Comparison of ENCODE assay signal across 18 cellular contexts in the genomic region with DNA sequence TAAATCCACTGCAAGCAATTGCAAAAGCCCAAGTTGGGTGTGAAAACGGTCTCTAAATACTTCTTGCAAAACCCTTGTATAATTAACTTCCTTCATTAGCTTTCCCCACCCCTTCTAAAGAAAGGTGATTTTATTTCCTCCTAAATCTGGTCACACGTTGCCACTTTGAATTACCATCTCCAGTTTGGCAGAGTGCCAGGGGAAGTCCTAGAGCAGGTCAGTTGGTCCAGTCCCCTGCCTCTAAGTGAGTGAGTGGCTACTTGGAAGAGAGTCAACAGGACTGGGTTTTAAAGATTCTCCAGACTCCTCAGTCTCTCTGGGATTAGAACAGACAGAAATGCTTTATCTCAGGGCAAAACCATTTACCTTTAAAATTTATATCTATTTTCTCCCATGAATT. TPM values are rescaled to one million over a fixed set of nuclear protein-coding genes. Genes with fewer than 3 reads are reported as not detected.
DNase-seq lines count a peak whose midpoint lies in the region; ATAC-seq, FAIRE-seq and TF ChIP-seq lines count a peak whose summit lies in the region.
"Had no signal": no experiment of that assay in that cellular context is flagged by ENCODE, and none has a peak within 500 bp of the region (broad histone marks: within the 10 kb centered on the region; RNA-seq: fewer than 3 reads in every experiment).

No MANE protein-coding gene starts in this region.

- no peaks in the 10 kb centered on the region for H3K36me3 ChIP-seq in RWPE2 (ENCODE audit: low read depth)
- H3K36me3 ChIP-seq in left lung, result no peaks in the 10 kb centered on the region
- H3K36me3 ChIP-seq: gastrocnemius medialis had no signal

- no peak for ATAC-seq in RWPE2 (ENCODE audit: low read depth)
- peak; percentile 25 for ATAC-seq in left lung
- no peak for ATAC-seq in HG02678 (IDR thresholded peaks at IDR 0.05; ENCODE audit: unreplicated experiment)
- ATAC-seq: gastrocnemius medialis, HCT116 had no signal

- H3K9me3 ChIP-seq in RWPE2 (ENCODE audit: severe bottlenecking) (no peaks in the 10 kb centered on the region), left lung (no peaks in the 10 kb centered on the region)
- H3K9me3 ChIP-seq: gastrocnemius medialis had no signal

- intact Hi-C loops in left lung (cut with DNase I) (loop anchor here in 1 of 2 donors (5.0 to 10.0 kb wide), 2 partner anchors 295 to 543 kb away; no protein-coding TSS in a partner anchor), posterior cingulate gyrus (cut with DNase I) (no loop called here)

- H3K27me3 ChIP-seq in RWPE2 (ENCODE audit: insufficient read depth, poor library complexity, severe bottlenecking) (no peaks in the 10 kb centered on the region), left lung (no peaks in the 10 kb centered on the region)
- H3K27me3 ChIP-seq: gastrocnemius medialis had no signal

- TF ChIP-seq CTCF in RWPE2 (IDR thresholded peaks at IDR 0.05; ENCODE audit: poor library complexity, severe bottlenecking), result no peak
- no peak for TF ChIP-seq CTCF in left lung (IDR thresholded peaks at IDR 0.05)
- no peak for TF ChIP-seq CTCF in GM10266 (IDR thresholded peaks at IDR 0.05; ENCODE audit: control insufficient read depth, insufficient read depth, low read depth, missing control alignments)

- H3K4me1 ChIP-seq in RWPE2 (ENCODE audit: insufficient read depth, poor library complexity, severe bottlenecking), result peaks cover 20% of the 10 kb centered on the region
- peaks cover 6 to 21% of the 10 kb centered on the region in 2 donors for H3K4me1 ChIP-seq in left lung
- H3K4me1 ChIP-seq: gastrocnemius medialis had no signal

- H3K4me3 ChIP-seq in RWPE2 (ENCODE audit: severe bottlenecking) (no peak overlapping the region), left lung (no peak overlapping the region)
- H3K4me3 ChIP-seq: gastrocnemius medialis had no signal

- H3K27ac ChIP-seq in RWPE2 (ENCODE audit: poor library complexity, severe bottlenecking), result peak overlapping the region; percentile 19
- no peak overlapping the region for H3K27ac ChIP-seq in left lung
- H3K27ac ChIP-seq: gastrocnemius medialis, VCaP had no signal

- DNase-seq in CD1c-positive myeloid dendritic cell (ENCODE audit: extremely low spot score), result peak; percentile 20
- no peak for DNase-seq in GM19239 (ENCODE audit: insufficient read length, low spot score)
- no peak for DNase-seq in RWPE2 (ENCODE audit: low spot score)
- no peak for DNase-seq in left lung
- no peak for DNase-seq in GM10266 (ENCODE audit: extremely low spot score)
- DNase-seq in posterior cingulate gyrus, result no peak
- DNase-seq in retina, result no peak
- DNase-seq: activated CD8-positive, alpha-beta memory T cell treated with anti-CD3 and anti-CD28 coated beads for 24 hours; amygdala; DND-41; gastrocnemius medialis; mesendoderm; NCI-H526 had no signal

- peak; percentile 87 for FAIRE-seq in GM19239 (lab: Jason Lieb, UNC)
- FAIRE-seq: endothelial cell of umbilical vein had no signal

RNA-seq across cellular contexts. Expression of a gene that starts 18.7 kb away (rescaled TPM):
- total RNA-seq in left lung, result under 1 TPM; 0.79 to 0.81 TPM
- total RNA-seq: endothelial cell of umbilical vein, gastrocnemius medialis, SK-MEL-5 had no signal
